In genomic region chr17:17907469-17907868, GRCh38 we compare ENCODE assay signal across 16 cellular contexts.
"Had no signal": no experiment of that assay in that cellular context is flagged by ENCODE, and none has a peak within 500 bp of the region (broad histone marks: within the 10 kb centered on the region; RNA-seq: fewer than 3 reads in every experiment).

No MANE protein-coding gene starts in this region.

- H3K4me1 Mint-ChIP-seq: activated CD4-positive, alpha-beta memory T cell treated with anti-CD3 and anti-CD28 coated beads, Interleukin-2, amount 10 ng/mL, durations not matched to agents 7 days and 5 days had no signal

- H3K4me3 Mint-ChIP-seq: activated CD4-positive, alpha-beta memory T cell treated with anti-CD3 and anti-CD28 coated beads, Interleukin-2, amount 10 ng/mL, durations not matched to agents 7 days and 5 days; activated T-cell treated with anti-CD3 and anti-CD28 coated beads, Interleukin-2, amount 50 U/mL, for 24 hours had no signal

- DNase-seq: activated CD4-positive, alpha-beta memory T cell treated with anti-CD3 and anti-CD28 coated beads, Interleukin-2, amount 10 ng/mL, durations not matched to agents 7 days and 5 days; activated CD4-positive, alpha-beta T cell treated with anti-CD3 and anti-CD28 coated beads for 4 hours; activated naive CD4-positive, alpha-beta T cell treated with anti-CD3 and anti-CD28 coated beads, Interleukin-2, amount 50 U/mL, for 16 hours; activated T-cell treated with anti-CD3 and anti-CD28 coated beads, Interleukin-2, amount 50 U/mL, for 24 hours; adrenal gland; left ventricle myocardium superior; mesenchymal stem cell; stimulated activated CD4-positive, alpha-beta T cell treated with anti-CD3 and anti-CD28 coated beads, Interleukin-15, amount 100 ng/mL, for 24 hours; stimulated activated CD4-positive, alpha-beta T cell treated with anti-CD3 and anti-CD28 coated beads, Interleukin-4, amount 100 ng/mL, for 24 hours; stimulated activated naive CD4-positive, alpha-beta T cell; transverse colon had no signal

- H3K27ac Mint-ChIP-seq: activated CD4-positive, alpha-beta memory T cell treated with anti-CD3 and anti-CD28 coated beads, Interleukin-2, amount 10 ng/mL, durations not matched to agents 7 days and 5 days; activated T-cell treated with anti-CD3 and anti-CD28 coated beads, Interleukin-2, amount 50 U/mL, for 24 hours had no signal

- H3K9me3 Mint-ChIP-seq: activated CD4-positive, alpha-beta memory T cell treated with anti-CD3 and anti-CD28 coated beads, Interleukin-2, amount 10 ng/mL, durations not matched to agents 7 days and 5 days; activated T-cell treated with anti-CD3 and anti-CD28 coated beads, Interleukin-2, amount 50 U/mL, for 24 hours had no signal

- H3K36me3 ChIP-seq: adrenal gland, ovary, transverse colon had no signal

- H3K27me3 ChIP-seq: adrenal gland, gastroesophageal sphincter, ovary, transverse colon had no signal

- H3K4me3 ChIP-seq: adrenal gland, gastroesophageal sphincter, ovary, skin epidermis, transverse colon had no signal

- H3K27ac ChIP-seq: gastroesophageal sphincter, ovary, transverse colon had no signal

- H3K27me3 Mint-ChIP-seq: activated CD4-positive, alpha-beta memory T cell treated with anti-CD3 and anti-CD28 coated beads, Interleukin-2, amount 10 ng/mL, durations not matched to agents 7 days and 5 days; activated T-cell treated with anti-CD3 and anti-CD28 coated beads, Interleukin-2, amount 50 U/mL, for 24 hours had no signal

- H3K9me3 ChIP-seq: adrenal gland, gastroesophageal sphincter, ovary, transverse colon had no signal

- ATAC-seq: gastroesophageal sphincter had no signal

- FAIRE-seq: endometrium, keratinocyte had no signal
